Comparison of ENCODE assay signal across 21 cellular contexts in genomic region chr13:43782686-43783085, GRCh38. TPM values are rescaled to one million over a fixed set of nuclear protein-coding genes. Genes with fewer than 3 reads are reported as not detected.
"Had no signal": no experiment of that assay in that cellular context is flagged by ENCODE, and none has a peak within 500 bp of the region (broad histone marks: within the 10 kb centered on the region; RNA-seq: fewer than 3 reads in every experiment).

No MANE protein-coding gene starts in this region.

- H3K4me3 Mint-ChIP-seq: activated B cell treated with CpG ODN at 0.5 μM for 24 hours; activated naive CD8-positive, alpha-beta T cell treated with anti-CD3 and anti-CD28 coated beads for 36 hours; activated T-cell treated with anti-CD3 and anti-CD28 coated beads, Interleukin-2, amount 50 U/mL, for 4 hours; nephron had no signal

- H3K9me3 Mint-ChIP-seq: activated B cell treated with CpG ODN at 0.5 μM for 24 hours; activated naive CD8-positive, alpha-beta T cell treated with anti-CD3 and anti-CD28 coated beads for 36 hours; activated T-cell treated with anti-CD3 and anti-CD28 coated beads, Interleukin-2, amount 50 U/mL, for 4 hours; activated T-helper 2 cell treated with anti-CD3 and anti-CD28 coated beads, Interferon-gamma antibody, Interleukin-2, Interleukin-4, amounts not matched to agents 10 μg/mL and 5 μg/mL and 100 μg/mL, durations not matched to agents 14 hours and 24 hours and 36 hours; nephron had no signal

- H3K9ac ChIP-seq: parathyroid adenoma had no signal

- H3K9me3 ChIP-seq: upper lobe of left lung had no signal

- H3K36me3 ChIP-seq: upper lobe of left lung had no signal

- H3K4me3 ChIP-seq: coronary artery, upper lobe of left lung had no signal

- H2AFZ ChIP-seq: parathyroid adenoma had no signal

- H3K27ac ChIP-seq: coronary artery, parathyroid adenoma, upper lobe of left lung had no signal

- DNase-seq: activated B cell treated with CpG ODN at 0.5 μM for 24 hours; activated CD4-positive, alpha-beta T cell treated with anti-CD3 and anti-CD28 coated beads for 4 hours; activated CD4-positive, alpha-beta T cell treated with anti-CD3 and anti-CD28 coated beads, Interleukin-2, amount 50 U/mL, for 48 hours; activated CD8-positive, alpha-beta memory T cell treated with anti-CD3 and anti-CD28 coated beads, Interleukin-2, amount 50 U/mL, for 48 hours; activated naive CD4-positive, alpha-beta T cell; activated naive CD8-positive, alpha-beta T cell treated with anti-CD3 and anti-CD28 coated beads for 36 hours; activated T-cell treated with anti-CD3 and anti-CD28 coated beads, Interleukin-2, amount 50 U/mL, for 4 hours; cerebellar nuclear complex; foreskin melanocyte; left ventricle myocardium superior; midbrain; nucleus accumbens; right cardiac atrium; stimulated activated CD4-positive, alpha-beta T cell treated with anti-CD3 and anti-CD28 coated beads, Interleukin-4, amount 100 ng/mL, for 24 hours; stimulated activated naive CD8-positive, alpha-beta T cell treated with anti-CD3 and anti-CD28 coated beads, Interleukin-15, Interleukin-2, amounts not matched to agents 100 U/mL and 50 U/mL, for 24 hours; T1000; upper lobe of left lung had no signal

- ATAC-seq: activated T-cell treated with anti-CD3 and anti-CD28 coated beads, Interleukin-2, amount 50 U/mL, for 4 hours; left ventricle myocardium superior; right cardiac atrium; stimulated activated naive CD8-positive, alpha-beta T cell treated with anti-CD3 and anti-CD28 coated beads, Interleukin-15, Interleukin-2, amounts not matched to agents 100 U/mL and 50 U/mL, for 24 hours had no signal

- H3K36me3 Mint-ChIP-seq: activated naive CD8-positive, alpha-beta T cell treated with anti-CD3 and anti-CD28 coated beads for 36 hours had no signal

- H3K4me1 ChIP-seq: parathyroid adenoma had no signal

- H3K27ac Mint-ChIP-seq: activated B cell treated with CpG ODN at 0.5 μM for 24 hours; activated naive CD8-positive, alpha-beta T cell treated with anti-CD3 and anti-CD28 coated beads for 36 hours; activated T-helper 2 cell treated with anti-CD3 and anti-CD28 coated beads, Interferon-gamma antibody, Interleukin-2, Interleukin-4, amounts not matched to agents 10 μg/mL and 5 μg/mL and 100 μg/mL, durations not matched to agents 14 hours and 24 hours and 36 hours; nephron had no signal

- H3K79me2 ChIP-seq: parathyroid adenoma had no signal

RNA-seq across cellular contexts. Expression of gene ENOX1, which starts 4.1 kb away (rescaled TPM):
- total RNA-seq: activated B cell treated with CpG ODN at 0.5 μM for 24 hours; activated naive CD8-positive, alpha-beta T cell treated with anti-CD3 and anti-CD28 coated beads for 36 hours had no signal
